Comparison of ENCODE assay signal across 2 cellular contexts in the genomic region with DNA sequence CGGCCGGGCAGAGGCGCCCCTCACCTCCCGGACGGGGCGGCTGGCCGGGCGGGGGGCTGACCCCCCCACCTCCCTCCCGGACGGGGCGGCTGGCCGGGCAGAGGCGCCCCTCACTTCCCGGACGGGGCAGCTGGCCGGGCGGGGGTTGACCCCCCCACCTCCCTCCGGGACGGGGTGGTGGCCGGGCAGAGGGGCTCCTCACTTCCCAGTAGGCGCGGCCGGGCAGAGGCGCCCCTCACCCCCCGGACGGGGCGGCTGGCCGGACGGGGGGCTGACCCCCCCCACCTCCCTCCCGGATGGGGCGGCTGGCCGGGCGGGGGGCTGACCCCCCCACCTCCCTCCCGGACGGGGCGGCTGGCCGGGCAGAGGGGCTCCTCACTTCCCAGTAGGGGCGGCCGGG.
A peak's percentile ranks its signal among the peaks of the same experiment; 100 is the strongest.
DNase-seq lines count a peak whose midpoint lies in the region; ATAC-seq and TF ChIP-seq lines count a peak whose summit lies in the region.
"Not testable (repeated sequence)": the region's sequence is repeated elsewhere in the genome, so short reads cannot be mapped to it uniquely, and the experiment has no call there.

No MANE protein-coding gene starts in this region.

- intact Hi-C loops in right cardiac atrium (cut with DNase I) = not testable (repeated sequence)

- 94% methylated on average over 27 of the region's 39 CpGs for WGBS in right cardiac atrium

- not testable (repeated sequence) for H3K9me3 ChIP-seq in right cardiac atrium (ENCODE audit: control insufficient read depth, low read length)

- not testable (repeated sequence) for H3K4me3 Mint-ChIP-seq in glutamatergic neuron (ENCODE audit: unreplicated experiment)

- H3K27me3 ChIP-seq in right cardiac atrium (ENCODE audit: control insufficient read depth, insufficient read depth) = not testable (repeated sequence)

- H3K36me3 Mint-ChIP-seq in glutamatergic neuron (ENCODE audit: unreplicated experiment) = peaks cover 32% of the 10 kb centered on the region

- not testable (repeated sequence) for ATAC-seq in right cardiac atrium

- DNase-seq in glutamatergic neuron (peak; percentile 18), right cardiac atrium (peak in 2 of 3 donors; percentile 15 to 53)

- H3K27ac ChIP-seq in right cardiac atrium (ENCODE audit: low read length) = not testable (repeated sequence)

- not testable (repeated sequence) for H3K4me1 Mint-ChIP-seq in glutamatergic neuron (ENCODE audit: low read depth, unreplicated experiment)

- peaks cover 11% of the 10 kb centered on the region for H3K9me3 Mint-ChIP-seq in glutamatergic neuron (ENCODE audit: unreplicated experiment)

- not testable (repeated sequence) for H3K27ac Mint-ChIP-seq in glutamatergic neuron (ENCODE audit: unreplicated experiment)

- H3K4me1 ChIP-seq in right cardiac atrium (ENCODE audit: control insufficient read depth, insufficient read depth, low read length) = not testable (repeated sequence)

- H3K4me3 ChIP-seq in right cardiac atrium (ENCODE audit: low read length) = not testable (repeated sequence)

- TF ChIP-seq CTCF in glutamatergic neuron (IDR thresholded peaks at IDR 0.05; ENCODE audit: partially characterized antibody, unreplicated experiment) = not testable (repeated sequence)

- H3K27me3 Mint-ChIP-seq in glutamatergic neuron (ENCODE audit: unreplicated experiment) = not testable (repeated sequence)
